1 cellular context compared by ENCODE assay signal in genomic region chr11:65869643-65870306, GRCh38.
TF ChIP-seq lines count a peak whose summit lies in the region.

No MANE protein-coding gene starts in this region.

TF ChIP-seq in K562, 482 proteins besides CTCF, POLR2A, EP300 and RAD21:
- TF ChIP-seq HNRNPL (IDR thresholded peaks at IDR 0.05; ENCODE audit: low read depth, low read length) (no peak), RNF2 (IDR thresholded peaks at IDR 0.05) (no peak), CBFA2T3 (IDR thresholded peaks at IDR 0.05) (no peak), ZNF551 (CRISPR knock-in tag; IDR thresholded peaks at IDR 0.05) (no peak), RBFOX2 (IDR thresholded peaks at IDR 0.05; ENCODE audit: low read depth, low read length) (peak; percentile 48; the same call in 1 of the 2 replicates), NR2C1 (IDR thresholded peaks at IDR 0.05) (peak; percentile 14; the same call in 1 of the 2 replicates), NR2C1 (tag; IDR thresholded peaks at IDR 0.05) (no peak), GABPB1 (CRISPR knock-in tag; IDR thresholded peaks at IDR 0.05) (0 out of 2 replicates have a peak, but pooled peaks have one; percentile 5), KDM5B (IDR thresholded peaks at IDR 0.05; ENCODE audit: insufficient replicate concordance, low read depth, low read length) (peak; percentile 8), ARID1B (IDR thresholded peaks at IDR 0.05) (no peak), ZNF24 (IDR thresholded peaks at IDR 0.05) (no peak), HEY1 (CRISPR knock-in tag; IDR thresholded peaks at IDR 0.05; ENCODE audit: borderline replicate concordance) (no peak), HLTF (IDR thresholded peaks at IDR 0.05) (no peak), POLR2G (IDR thresholded peaks at IDR 0.05; ENCODE audit: low read depth, low read length) (peak; percentile 89), SUPT5H (IDR thresholded peaks at IDR 0.05) (0 out of 2 replicates have a peak, but pooled peaks have one; percentile 31), RBM22 (IDR thresholded peaks at IDR 0.05; ENCODE audit: low read depth, low read length, poor library complexity, severe bottlenecking) (peak; percentile 74), DMBX1 (CRISPR knock-in tag; IDR thresholded peaks at IDR 0.05; ENCODE audit: borderline replicate concordance) (no peak)
- TF ChIP-seq, protein P1, sequence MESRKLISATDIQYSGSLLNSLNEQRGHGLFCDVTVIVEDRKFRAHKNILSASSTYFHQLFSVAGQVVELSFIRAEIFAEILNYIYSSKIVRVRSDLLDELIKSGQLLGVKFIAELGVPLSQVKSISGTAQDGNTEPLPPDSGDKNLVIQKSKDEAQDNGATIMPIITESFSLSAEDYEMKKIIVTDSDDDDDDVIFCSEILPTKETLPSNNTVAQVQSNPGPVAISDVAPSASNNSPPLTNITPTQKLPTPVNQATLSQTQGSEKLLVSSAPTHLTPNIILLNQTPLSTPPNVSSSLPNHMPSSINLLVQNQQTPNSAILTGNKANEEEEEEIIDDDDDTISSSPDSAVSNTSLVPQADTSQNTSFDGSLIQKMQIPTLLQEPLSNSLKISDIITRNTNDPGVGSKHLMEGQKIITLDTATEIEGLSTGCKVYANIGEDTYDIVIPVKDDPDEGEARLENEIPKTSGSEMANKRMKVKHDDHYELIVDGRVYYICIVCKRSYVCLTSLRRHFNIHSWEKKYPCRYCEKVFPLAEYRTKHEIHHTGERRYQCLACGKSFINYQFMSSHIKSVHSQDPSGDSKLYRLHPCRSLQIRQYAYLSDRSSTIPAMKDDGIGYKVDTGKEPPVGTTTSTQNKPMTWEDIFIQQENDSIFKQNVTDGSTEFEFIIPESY (CRISPR knock-in tag; IDR thresholded peaks at IDR 0.05) = peak; percentile 55; the same call in 1 of the 2 replicates
